11 cellular contexts compared by ENCODE assay signal in the genomic region with DNA sequence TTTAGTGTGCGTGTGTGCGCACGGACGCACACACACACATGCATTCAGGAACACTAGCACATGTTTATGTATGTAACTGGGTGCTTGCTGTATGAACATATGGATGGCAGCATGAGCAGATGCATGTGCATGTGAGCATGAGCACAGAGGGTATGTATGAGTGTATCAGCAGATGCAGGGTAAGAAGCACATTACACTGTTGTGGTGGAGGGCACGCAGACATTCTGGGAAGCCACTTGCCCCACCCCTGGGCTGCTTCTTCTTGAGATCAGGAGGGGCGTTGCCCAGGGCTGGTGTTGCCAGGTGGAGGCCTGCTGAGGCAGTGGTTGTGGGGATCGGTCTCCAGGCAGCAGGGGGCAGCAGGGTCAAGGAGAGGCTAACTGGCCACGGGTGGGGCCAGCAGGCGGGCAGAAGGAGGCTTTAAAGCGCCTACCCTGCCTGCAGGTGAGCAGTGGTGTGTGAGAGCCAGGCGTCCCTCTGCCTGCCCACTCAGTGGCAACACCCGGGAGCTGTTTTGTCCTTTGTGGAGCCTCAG. TPM values are rescaled to one million over a fixed set of nuclear protein-coding genes. Genes with fewer than 3 reads are reported as not detected.
A peak's percentile ranks its signal among the peaks of the same experiment; 100 is the strongest.
DNase-seq lines count a peak whose midpoint lies in the region; FAIRE-seq and TF ChIP-seq lines count a peak whose summit lies in the region.
"Had no signal": no experiment of that assay in that cellular context is flagged by ENCODE, and none has a peak within 500 bp of the region (broad histone marks: within the 10 kb centered on the region; RNA-seq: fewer than 3 reads in every experiment).

No MANE protein-coding gene starts in this region.

- FAIRE-seq in small intestine (lab: Jason Lieb, UNC), result no peak
- FAIRE-seq: endometrium, TTC549 had no signal

- peaks cover 4 to 7% of the 10 kb centered on the region in 2 donors for H3K4me1 ChIP-seq in small intestine (ENCODE audit: control insufficient read depth in 2 of 2, insufficient read depth in 1 of 2, low read depth in 1 of 2, low read length in 1 of 2)

- H3K36me3 ChIP-seq in small intestine (ENCODE audit: control insufficient read depth in 2 of 2, insufficient read depth in 2 of 2, low read length in 2 of 2), result no peaks in the 10 kb centered on the region

- H3K27ac ChIP-seq in small intestine (ENCODE audit: low read depth in 1 of 2, low read length in 1 of 2), result peak overlapping the region in 1 of 2 donors; percentile 47

- H3K27me3 Mint-ChIP-seq in activated CD4-positive, alpha-beta T cell treated with anti-CD3 and anti-CD28 coated beads, Interleukin-2, amount 10 ng/mL, durations not matched to agents 7 days and 5 days, result peaks cover 5% of the 10 kb centered on the region
- no peaks in the 10 kb centered on the region for H3K27me3 Mint-ChIP-seq in endothelial cell (ENCODE audit: unreplicated experiment)
- H3K27me3 Mint-ChIP-seq: CD4-positive, CD25-positive, alpha-beta regulatory T cell had no signal

- H3K36me3 Mint-ChIP-seq in activated CD4-positive, alpha-beta T cell treated with anti-CD3 and anti-CD28 coated beads, Interleukin-2, amount 10 ng/mL, durations not matched to agents 7 days and 5 days (ENCODE audit: low read depth), result no peaks in the 10 kb centered on the region
- no peaks in the 10 kb centered on the region for H3K36me3 Mint-ChIP-seq in endothelial cell (ENCODE audit: low read depth, unreplicated experiment)
- H3K36me3 Mint-ChIP-seq: CD4-positive, CD25-positive, alpha-beta regulatory T cell had no signal

- CTCF ChIA-PET in activated CD4-positive, alpha-beta T cell treated with anti-CD3 and anti-CD28 coated beads, Interleukin-2, amount 10 ng/mL, durations not matched to agents 7 days and 5 days (lab: Charles Lee), result interaction anchor here (1.6 kb wide), 1 partner anchor 39 kb away, joined by 4 read pairs; no protein-coding TSS in a partner anchor

- H3K9me3 Mint-ChIP-seq in activated CD4-positive, alpha-beta T cell treated with anti-CD3 and anti-CD28 coated beads, Interleukin-2, amount 10 ng/mL, durations not matched to agents 7 days and 5 days, result no peaks in the 10 kb centered on the region
- no peaks in the 10 kb centered on the region for H3K9me3 Mint-ChIP-seq in endothelial cell (ENCODE audit: unreplicated experiment)
- H3K9me3 Mint-ChIP-seq: CD4-positive, CD25-positive, alpha-beta regulatory T cell had no signal

- no peak overlapping the region for H3K27ac Mint-ChIP-seq in activated CD4-positive, alpha-beta T cell treated with anti-CD3 and anti-CD28 coated beads, Interleukin-2, amount 10 ng/mL, durations not matched to agents 7 days and 5 days
- no peak overlapping the region for H3K27ac Mint-ChIP-seq in endothelial cell (ENCODE audit: unreplicated experiment)
- H3K27ac Mint-ChIP-seq: CD4-positive, CD25-positive, alpha-beta regulatory T cell had no signal

- no peak overlapping the region for H3K4me3 Mint-ChIP-seq in activated CD4-positive, alpha-beta T cell treated with anti-CD3 and anti-CD28 coated beads, Interleukin-2, amount 10 ng/mL, durations not matched to agents 7 days and 5 days
- H3K4me3 Mint-ChIP-seq in endothelial cell (ENCODE audit: unreplicated experiment), result no peak overlapping the region
- H3K4me3 Mint-ChIP-seq: CD4-positive, CD25-positive, alpha-beta regulatory T cell had no signal

- no peak for TF ChIP-seq CTCF in endothelial cell (IDR thresholded peaks at IDR 0.05; ENCODE audit: unreplicated experiment)

- H3K27me3 ChIP-seq in small intestine (ENCODE audit: control insufficient read depth in 2 of 2, insufficient read depth in 2 of 2, low read length in 2 of 2), result no peaks in the 10 kb centered on the region

- H3K4me1 Mint-ChIP-seq in activated CD4-positive, alpha-beta T cell treated with anti-CD3 and anti-CD28 coated beads, Interleukin-2, amount 10 ng/mL, durations not matched to agents 7 days and 5 days, result peaks cover 13% of the 10 kb centered on the region
- H3K4me1 Mint-ChIP-seq in endothelial cell (ENCODE audit: unreplicated experiment), result peaks cover 9% of the 10 kb centered on the region

- 20 to 47% (median 28%) methylated on average over 12 of the region's 12 CpGs for WGBS in small intestine, 3 donors

- H3K9me3 ChIP-seq in small intestine (ENCODE audit: control insufficient read depth, low read depth), result no peaks in the 10 kb centered on the region

- DNase-seq in activated CD4-positive, alpha-beta T cell treated with anti-CD3 and anti-CD28 coated beads, Interleukin-2, amount 10 ng/mL, durations not matched to agents 7 days and 5 days, result peak; percentile 23
- DNase-seq in activated CD4-positive, alpha-beta T cell treated with anti-CD3 and anti-CD28 coated beads, Interleukin-2, amount 50 U/mL, for 1 hour, result no peak
- peak; percentile 74 for DNase-seq in NCI-H510A treated with DMSO at 0.1 percent for 48 hours (lab: John Stamatoyannopoulos, UW)
- peak; percentile 35 for DNase-seq in endothelial cell (ENCODE audit: low spot score)
- peak; percentile 84 for DNase-seq in small intestine
- no peak for DNase-seq in HCEC 1CT
- DNase-seq in RKO (ENCODE audit: low spot score), result no peak
- no peak for DNase-seq in activated CD8-positive, alpha-beta memory T cell treated with anti-CD3 and anti-CD28 coated beads, Interleukin-2, amount 50 U/mL, for 48 hours

- peak overlapping the region in 1 of 2 donors; percentile 42 for H3K4me3 ChIP-seq in small intestine (ENCODE audit: low read depth in 1 of 2, low read length in 2 of 2)

- POLR2A ChIA-PET in activated CD4-positive, alpha-beta T cell treated with anti-CD3 and anti-CD28 coated beads, Interleukin-2, amount 10 ng/mL, durations not matched to agents 7 days and 5 days (lab: Charles Lee), result no interaction called here

RNA-seq across cellular contexts. Expression of a gene that starts 3.9 kb away (rescaled TPM):
- not detected for total RNA-seq in activated CD4-positive, alpha-beta T cell treated with anti-CD3 and anti-CD28 coated beads, Interleukin-2, amount 10 ng/mL, durations not matched to agents 7 days and 5 days
- total RNA-seq in endothelial cell (ENCODE audit: unreplicated experiment), result not detected
- not detected for polyA plus RNA-seq in small intestine
- total RNA-seq: CD4-positive, CD25-positive, alpha-beta regulatory T cell had no signal
- polyA plus RNA-seq: CD4-positive, CD25-positive, alpha-beta regulatory T cell had no signal

RNA-seq across cellular contexts. Expression of a gene that starts 5.3 kb away (rescaled TPM):
- not detected for total RNA-seq in activated CD4-positive, alpha-beta T cell treated with anti-CD3 and anti-CD28 coated beads, Interleukin-2, amount 10 ng/mL, durations not matched to agents 7 days and 5 days
- 1.1 TPM for total RNA-seq in endothelial cell (ENCODE audit: unreplicated experiment)
- 100 to 1,000 TPM in 1 of 3 donors, 10 to 100 TPM in 2; 22.7 to 104 (median 40.3) TPM for polyA plus RNA-seq in small intestine
- total RNA-seq: CD4-positive, CD25-positive, alpha-beta regulatory T cell had no signal
- polyA plus RNA-seq: CD4-positive, CD25-positive, alpha-beta regulatory T cell had no signal

RNA-seq across cellular contexts. Expression of a gene that starts 18.1 kb away (rescaled TPM):
- 10 to 100 TPM; 32.0 to 33.4 TPM for total RNA-seq in activated CD4-positive, alpha-beta T cell treated with anti-CD3 and anti-CD28 coated beads, Interleukin-2, amount 10 ng/mL, durations not matched to agents 7 days and 5 days
- 37.8 TPM for total RNA-seq in endothelial cell (ENCODE audit: unreplicated experiment)
- polyA plus RNA-seq in small intestine, result 10 to 100 TPM; 37.6 to 81.3 (median 44.1) TPM

RNA-seq across cellular contexts. Expression of a gene that starts 23.0 kb away (rescaled TPM):
- not detected for total RNA-seq in activated CD4-positive, alpha-beta T cell treated with anti-CD3 and anti-CD28 coated beads, Interleukin-2, amount 10 ng/mL, durations not matched to agents 7 days and 5 days
- 0.41 TPM for total RNA-seq in endothelial cell (ENCODE audit: unreplicated experiment)
- polyA plus RNA-seq in small intestine, result 1 to 10 TPM in 1 of 3 donors, under 1 TPM in 1, not detected in 1; 0.27 to 1.8 TPM
- total RNA-seq: CD4-positive, CD25-positive, alpha-beta regulatory T cell had no signal
- polyA plus RNA-seq: CD4-positive, CD25-positive, alpha-beta regulatory T cell had no signal

RNA-seq across cellular contexts. Expression of a gene that starts 47.7 kb away (rescaled TPM):
- total RNA-seq in activated CD4-positive, alpha-beta T cell treated with anti-CD3 and anti-CD28 coated beads, Interleukin-2, amount 10 ng/mL, durations not matched to agents 7 days and 5 days, result 1 to 10 TPM; 3.5 to 3.9 TPM
- 38.1 TPM for total RNA-seq in endothelial cell (ENCODE audit: unreplicated experiment)
- polyA plus RNA-seq in small intestine, result 10 to 100 TPM in 1 of 3 donors, 1 to 10 TPM in 2; 1.6 to 13.5 (median 3.0) TPM

Comparison
In these comparisons a context has a peak if more than half of its experiments do, and no peak if none do; other contexts are left out.
1. DNase-seq: peak in activated CD4-positive, alpha-beta T cell treated with anti-CD3 and anti-CD28 coated beads, Interleukin-2, amount 10 ng/mL, durations not matched to agents 7 days and 5 days (single experiment), NCI-H510A treated with DMSO at 0.1 percent for 48 hours (single experiment), endothelial cell (single experiment) and small intestine (single experiment); none in activated CD4-positive, alpha-beta T cell treated with anti-CD3 and anti-CD28 coated beads, Interleukin-2, amount 50 U/mL, for 1 hour (single experiment), HCEC 1CT (single experiment), RKO (single experiment) and activated CD8-positive, alpha-beta memory T cell treated with anti-CD3 and anti-CD28 coated beads, Interleukin-2, amount 50 U/mL, for 48 hours (single experiment).